1 cellular context compared by ENCODE assay signal in genomic region chr6:138507977-138508675, GRCh38.
TF ChIP-seq lines count a peak whose summit lies in the region.

No MANE protein-coding gene starts in this region.

TF ChIP-seq in GM12878, 131 proteins besides CTCF, POLR2A, EP300 and RAD21:
- no peak for TF ChIP-seq SUZ12 (IDR thresholded peaks at IDR 0.05; ENCODE audit: unreplicated experiment)
- no peak for TF ChIP-seq PAX5 (IDR thresholded peaks at IDR 0.05; ENCODE audit: borderline replicate concordance, low read depth, low read length)
- no peak for TF ChIP-seq POU2F2 (IDR thresholded peaks at IDR 0.05; ENCODE audit: borderline replicate concordance, low read depth, low read length)
- TF ChIP-seq FOXM1 (IDR thresholded peaks at IDR 0.05; ENCODE audit: low read depth, low read length) = no peak
- no peak for TF ChIP-seq ESRRA (IDR thresholded peaks at IDR 0.05; ENCODE audit: low read length)
- no peak for TF ChIP-seq TARDBP (IDR thresholded peaks at IDR 0.05; ENCODE audit: borderline replicate concordance)
- no peak for TF ChIP-seq CBX5 (IDR thresholded peaks at IDR 0.05; ENCODE audit: low read depth)
- TF ChIP-seq KAT2A (conservative IDR thresholded peaks at IDR 0.05; ENCODE audit: control insufficient read depth, low read depth, low read length) = no peak
- no peak for TF ChIP-seq EED (IDR thresholded peaks at IDR 0.05; ENCODE audit: low read depth)
- TF ChIP-seq NR2C2 (IDR thresholded peaks at IDR 0.05; ENCODE audit: borderline replicate concordance, control insufficient read depth, insufficient read length, low read depth) = no peak
- TF ChIP-seq IKZF1 (conservative IDR thresholded peaks at IDR 0.05) = no peak
- no peak for TF ChIP-seq CUX1 (IDR thresholded peaks at IDR 0.05; ENCODE audit: insufficient replicate concordance, low read depth, low read length)
- TF ChIP-seq HDAC6 (IDR thresholded peaks at IDR 0.05; ENCODE audit: unreplicated experiment) = no peak
- TF ChIP-seq ZNF217 (IDR thresholded peaks at IDR 0.05) = no peak
- TF ChIP-seq BHLHE40 (IDR thresholded peaks at IDR 0.05; ENCODE audit: borderline replicate concordance in 1 of 2, low read depth in 2 of 2, low read length in 1 of 2) = no peak
- TF ChIP-seq BCL11A (IDR thresholded peaks at IDR 0.05; ENCODE audit: low read depth, low read length) = no peak
- no peak for TF ChIP-seq RUNX3 (IDR thresholded peaks at IDR 0.05; ENCODE audit: low read length)
- no peak for TF ChIP-seq TAF1 (IDR thresholded peaks at IDR 0.05; ENCODE audit: borderline replicate concordance, low read depth, low read length)
- no peak for TF ChIP-seq ZBED1 (IDR thresholded peaks at IDR 0.05; ENCODE audit: borderline replicate concordance)
